1 cellular context compared by ENCODE assay signal in genomic region chr15:79924379-79924778, GRCh38.
TF ChIP-seq lines count a peak whose summit lies in the region.

No MANE protein-coding gene starts in this region.

TF ChIP-seq in HepG2, 621 proteins besides CTCF, POLR2A, EP300 and RAD21:
- TF ChIP-seq PRPF4 (IDR thresholded peaks at IDR 0.05; ENCODE audit: low read depth, low read length, poor library complexity, severe bottlenecking) (peak; percentile 64), ZNF615 (CRISPR knock-in tag; IDR thresholded peaks at IDR 0.05; ENCODE audit: borderline replicate concordance) (no peak), ZNF460 (CRISPR knock-in tag; IDR thresholded peaks at IDR 0.05; ENCODE audit: borderline replicate concordance) (peak; percentile 91), RAD51 (IDR thresholded peaks at IDR 0.05; ENCODE audit: borderline replicate concordance) (no peak), ZFP62 (CRISPR knock-in tag; IDR thresholded peaks at IDR 0.05) (no peak), ZNF775 (CRISPR knock-in tag; IDR thresholded peaks at IDR 0.05; ENCODE audit: borderline replicate concordance) (no peak), NR2F6 (IDR thresholded peaks at IDR 0.05) (no peak), NR2F6 (CRISPR knock-in tag; IDR thresholded peaks at IDR 0.05) (no peak), GMEB2 (CRISPR knock-in tag; IDR thresholded peaks at IDR 0.05; ENCODE audit: low read depth) (no peak), BRCA1 (CRISPR knock-in tag; IDR thresholded peaks at IDR 0.05) (0 out of 2 replicates have a peak, but pooled peaks have one; percentile 1), ZNF891 (CRISPR knock-in tag; IDR thresholded peaks at IDR 0.05) (peak; percentile 31; the same call in 1 of the 2 replicates), ZNF670 (CRISPR knock-in tag; IDR thresholded peaks at IDR 0.05; ENCODE audit: borderline replicate concordance) (0 out of 2 replicates have a peak, but pooled peaks have one; percentile 19), ADNP (CRISPR knock-in tag; IDR thresholded peaks at IDR 0.05) (no peak), ZBTB38 (CRISPR knock-in tag; IDR thresholded peaks at IDR 0.05) (peak; percentile 92), RARA (CRISPR knock-in tag; IDR thresholded peaks at IDR 0.05) (peak; percentile 20; the same call in 1 of the 2 replicates), XBP1 (CRISPR knock-in tag; IDR thresholded peaks at IDR 0.05) (no peak), SOX6 (IDR thresholded peaks at IDR 0.05) (no peak), SOX6 (CRISPR knock-in tag; IDR thresholded peaks at IDR 0.05) (no peak), ZNF543 (CRISPR knock-in tag; IDR thresholded peaks at IDR 0.05) (no peak), JUNB (CRISPR knock-in tag; IDR thresholded peaks at IDR 0.05; ENCODE audit: borderline replicate concordance) (no peak), NFKB2 (CRISPR knock-in tag; IDR thresholded peaks at IDR 0.05; ENCODE audit: borderline replicate concordance) (peak; percentile 2; the same call in 1 of the 2 replicates), ZNF234 (CRISPR knock-in tag; conservative IDR thresholded peaks at IDR 0.05) (no peak), CREBL2 (CRISPR knock-in tag; IDR thresholded peaks at IDR 0.05; ENCODE audit: borderline replicate concordance) (no peak)
- TF ChIP-seq, protein P1, sequence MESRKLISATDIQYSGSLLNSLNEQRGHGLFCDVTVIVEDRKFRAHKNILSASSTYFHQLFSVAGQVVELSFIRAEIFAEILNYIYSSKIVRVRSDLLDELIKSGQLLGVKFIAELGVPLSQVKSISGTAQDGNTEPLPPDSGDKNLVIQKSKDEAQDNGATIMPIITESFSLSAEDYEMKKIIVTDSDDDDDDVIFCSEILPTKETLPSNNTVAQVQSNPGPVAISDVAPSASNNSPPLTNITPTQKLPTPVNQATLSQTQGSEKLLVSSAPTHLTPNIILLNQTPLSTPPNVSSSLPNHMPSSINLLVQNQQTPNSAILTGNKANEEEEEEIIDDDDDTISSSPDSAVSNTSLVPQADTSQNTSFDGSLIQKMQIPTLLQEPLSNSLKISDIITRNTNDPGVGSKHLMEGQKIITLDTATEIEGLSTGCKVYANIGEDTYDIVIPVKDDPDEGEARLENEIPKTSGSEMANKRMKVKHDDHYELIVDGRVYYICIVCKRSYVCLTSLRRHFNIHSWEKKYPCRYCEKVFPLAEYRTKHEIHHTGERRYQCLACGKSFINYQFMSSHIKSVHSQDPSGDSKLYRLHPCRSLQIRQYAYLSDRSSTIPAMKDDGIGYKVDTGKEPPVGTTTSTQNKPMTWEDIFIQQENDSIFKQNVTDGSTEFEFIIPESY (CRISPR knock-in tag; IDR thresholded peaks at IDR 0.05), result peak; percentile 24; the same call in 1 of the 2 replicates
- TF ChIP-seq, protein P2, sequence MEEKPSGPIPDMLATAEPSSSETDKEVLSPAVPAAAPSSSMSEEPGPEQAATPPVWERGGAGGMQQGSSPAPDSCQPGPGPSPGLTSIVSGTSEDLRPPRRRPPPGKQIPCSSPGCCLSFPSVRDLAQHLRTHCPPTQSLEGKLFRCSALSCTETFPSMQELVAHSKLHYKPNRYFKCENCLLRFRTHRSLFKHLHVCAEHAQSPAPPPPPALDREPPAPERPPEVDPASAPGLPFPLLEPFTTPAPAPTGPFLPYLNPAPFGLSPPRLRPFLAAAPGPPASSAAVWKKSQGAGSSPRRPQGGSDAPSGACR (CRISPR knock-in tag; IDR thresholded peaks at IDR 0.05), result 0 out of 2 replicates have a peak, but pooled peaks have one; percentile 8
- TF ChIP-seq, protein P3, sequence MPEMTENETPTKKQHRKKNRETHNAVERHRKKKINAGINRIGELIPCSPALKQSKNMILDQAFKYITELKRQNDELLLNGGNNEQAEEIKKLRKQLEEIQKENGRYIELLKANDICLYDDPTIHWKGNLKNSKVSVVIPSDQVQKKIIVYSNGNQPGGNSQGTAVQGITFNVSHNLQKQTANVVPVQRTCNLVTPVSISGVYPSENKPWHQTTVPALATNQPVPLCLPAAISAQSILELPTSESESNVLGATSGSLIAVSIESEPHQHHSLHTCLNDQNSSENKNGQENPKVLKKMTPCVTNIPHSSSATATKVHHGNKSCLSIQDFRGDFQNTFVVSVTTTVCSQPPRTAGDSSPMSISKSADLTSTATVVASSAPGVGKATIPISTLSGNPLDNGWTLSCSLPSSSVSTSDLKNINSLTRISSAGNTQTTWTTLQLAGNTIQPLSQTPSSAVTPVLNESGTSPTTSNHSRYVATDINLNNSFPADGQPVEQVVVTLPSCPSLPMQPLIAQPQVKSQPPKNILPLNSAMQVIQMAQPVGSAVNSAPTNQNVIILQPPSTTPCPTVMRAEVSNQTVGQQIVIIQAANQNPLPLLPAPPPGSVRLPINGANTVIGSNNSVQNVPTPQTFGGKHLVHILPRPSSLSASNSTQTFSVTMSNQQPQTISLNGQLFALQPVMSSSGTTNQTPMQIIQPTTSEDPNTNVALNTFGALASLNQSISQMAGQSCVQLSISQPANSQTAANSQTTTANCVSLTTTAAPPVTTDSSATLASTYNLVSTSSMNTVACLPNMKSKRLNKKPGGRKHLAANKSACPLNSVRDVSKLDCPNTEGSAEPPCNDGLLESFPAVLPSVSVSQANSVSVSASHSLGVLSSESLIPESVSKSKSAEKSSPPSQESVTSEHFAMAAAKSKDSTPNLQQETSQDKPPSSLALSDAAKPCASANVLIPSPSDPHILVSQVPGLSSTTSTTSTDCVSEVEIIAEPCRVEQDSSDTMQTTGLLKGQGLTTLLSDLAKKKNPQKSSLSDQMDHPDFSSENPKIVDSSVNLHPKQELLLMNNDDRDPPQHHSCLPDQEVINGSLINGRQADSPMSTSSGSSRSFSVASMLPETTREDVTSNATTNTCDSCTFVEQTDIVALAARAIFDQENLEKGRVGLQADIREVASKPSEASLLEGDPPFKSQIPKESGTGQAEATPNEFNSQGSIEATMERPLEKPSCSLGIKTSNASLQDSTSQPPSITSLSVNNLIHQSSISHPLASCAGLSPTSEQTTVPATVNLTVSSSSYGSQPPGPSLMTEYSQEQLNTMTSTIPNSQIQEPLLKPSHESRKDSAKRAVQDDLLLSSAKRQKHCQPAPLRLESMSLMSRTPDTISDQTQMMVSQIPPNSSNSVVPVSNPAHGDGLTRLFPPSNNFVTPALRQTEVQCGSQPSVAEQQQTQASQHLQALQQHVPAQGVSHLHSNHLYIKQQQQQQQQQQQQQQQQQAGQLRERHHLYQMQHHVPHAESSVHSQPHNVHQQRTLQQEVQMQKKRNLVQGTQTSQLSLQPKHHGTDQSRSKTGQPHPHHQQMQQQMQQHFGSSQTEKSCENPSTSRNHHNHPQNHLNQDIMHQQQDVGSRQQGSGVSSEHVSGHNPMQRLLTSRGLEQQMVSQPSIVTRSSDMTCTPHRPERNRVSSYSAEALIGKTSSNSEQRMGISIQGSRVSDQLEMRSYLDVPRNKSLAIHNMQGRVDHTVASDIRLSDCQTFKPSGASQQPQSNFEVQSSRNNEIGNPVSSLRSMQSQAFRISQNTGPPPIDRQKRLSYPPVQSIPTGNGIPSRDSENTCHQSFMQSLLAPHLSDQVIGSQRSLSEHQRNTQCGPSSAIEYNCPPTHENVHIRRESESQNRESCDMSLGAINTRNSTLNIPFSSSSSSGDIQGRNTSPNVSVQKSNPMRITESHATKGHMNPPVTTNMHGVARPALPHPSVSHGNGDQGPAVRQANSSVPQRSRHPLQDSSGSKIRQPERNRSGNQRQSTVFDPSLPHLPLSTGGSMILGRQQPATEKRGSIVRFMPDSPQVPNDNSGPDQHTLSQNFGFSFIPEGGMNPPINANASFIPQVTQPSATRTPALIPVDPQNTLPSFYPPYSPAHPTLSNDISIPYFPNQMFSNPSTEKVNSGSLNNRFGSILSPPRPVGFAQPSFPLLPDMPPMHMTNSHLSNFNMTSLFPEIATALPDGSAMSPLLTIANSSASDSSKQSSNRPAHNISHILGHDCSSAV (CRISPR knock-in tag; IDR thresholded peaks at IDR 0.05; ENCODE audit: borderline replicate concordance), result no peak
- TF ChIP-seq, protein P4, sequence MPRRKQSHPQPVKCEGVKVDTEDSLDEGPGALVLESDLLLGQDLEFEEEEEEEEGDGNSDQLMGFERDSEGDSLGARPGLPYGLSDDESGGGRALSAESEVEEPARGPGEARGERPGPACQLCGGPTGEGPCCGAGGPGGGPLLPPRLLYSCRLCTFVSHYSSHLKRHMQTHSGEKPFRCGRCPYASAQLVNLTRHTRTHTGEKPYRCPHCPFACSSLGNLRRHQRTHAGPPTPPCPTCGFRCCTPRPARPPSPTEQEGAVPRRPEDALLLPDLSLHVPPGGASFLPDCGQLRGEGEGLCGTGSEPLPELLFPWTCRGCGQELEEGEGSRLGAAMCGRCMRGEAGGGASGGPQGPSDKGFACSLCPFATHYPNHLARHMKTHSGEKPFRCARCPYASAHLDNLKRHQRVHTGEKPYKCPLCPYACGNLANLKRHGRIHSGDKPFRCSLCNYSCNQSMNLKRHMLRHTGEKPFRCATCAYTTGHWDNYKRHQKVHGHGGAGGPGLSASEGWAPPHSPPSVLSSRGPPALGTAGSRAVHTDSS (CRISPR knock-in tag; conservative IDR thresholded peaks at IDR 0.05), result no peak
